1 cellular context compared by ENCODE assay signal in genomic region chr2:207695293-207695692, GRCh38.
TF ChIP-seq lines count a peak whose summit lies in the region.

No MANE protein-coding gene starts in this region.

TF ChIP-seq in IMR-90, 13 proteins besides CTCF, POLR2A, EP300 and RAD21 (continued from another document):
- TF ChIP-seq, protein P1, sequence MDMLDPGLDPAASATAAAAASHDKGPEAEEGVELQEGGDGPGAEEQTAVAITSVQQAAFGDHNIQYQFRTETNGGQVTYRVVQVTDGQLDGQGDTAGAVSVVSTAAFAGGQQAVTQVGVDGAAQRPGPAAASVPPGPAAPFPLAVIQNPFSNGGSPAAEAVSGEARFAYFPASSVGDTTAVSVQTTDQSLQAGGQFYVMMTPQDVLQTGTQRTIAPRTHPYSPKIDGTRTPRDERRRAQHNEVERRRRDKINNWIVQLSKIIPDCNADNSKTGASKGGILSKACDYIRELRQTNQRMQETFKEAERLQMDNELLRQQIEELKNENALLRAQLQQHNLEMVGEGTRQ (IDR thresholded peaks at IDR 0.05; ENCODE audit: low read depth, low read length): no peak
- TF ChIP-seq SMC3 (IDR thresholded peaks at IDR 0.05; ENCODE audit: low read depth, low read length): no peak
- TF ChIP-seq MAZ (IDR thresholded peaks at IDR 0.05; ENCODE audit: borderline replicate concordance, low read depth, low read length): no peak
- TF ChIP-seq RCOR1 (IDR thresholded peaks at IDR 0.05; ENCODE audit: insufficient replicate concordance, low read length): no peak
- TF ChIP-seq NFE2L2 (IDR thresholded peaks at IDR 0.05; ENCODE audit: low read depth, low read length): no peak
- TF ChIP-seq CEBPB (IDR thresholded peaks at IDR 0.05; ENCODE audit: low read depth, low read length): no peak
- TF ChIP-seq, protein P2, sequence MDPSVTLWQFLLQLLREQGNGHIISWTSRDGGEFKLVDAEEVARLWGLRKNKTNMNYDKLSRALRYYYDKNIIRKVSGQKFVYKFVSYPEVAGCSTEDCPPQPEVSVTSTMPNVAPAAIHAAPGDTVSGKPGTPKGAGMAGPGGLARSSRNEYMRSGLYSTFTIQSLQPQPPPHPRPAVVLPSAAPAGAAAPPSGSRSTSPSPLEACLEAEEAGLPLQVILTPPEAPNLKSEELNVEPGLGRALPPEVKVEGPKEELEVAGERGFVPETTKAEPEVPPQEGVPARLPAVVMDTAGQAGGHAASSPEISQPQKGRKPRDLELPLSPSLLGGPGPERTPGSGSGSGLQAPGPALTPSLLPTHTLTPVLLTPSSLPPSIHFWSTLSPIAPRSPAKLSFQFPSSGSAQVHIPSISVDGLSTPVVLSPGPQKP (IDR thresholded peaks at IDR 0.05; ENCODE audit: borderline replicate concordance, low read depth, low read length): no peak
- no peak for TF ChIP-seq MAFK (IDR thresholded peaks at IDR 0.05; ENCODE audit: low read depth, low read length)
